ENCODE assay signal across 9 cellular contexts in genomic region chrX:32408389-32408788, GRCh38.
A peak's percentile ranks its signal among the peaks of the same experiment; 100 is the strongest.
DNase-seq lines count a peak whose midpoint lies in the region; ATAC-seq and TF ChIP-seq lines count a peak whose summit lies in the region.
"Had no signal": no experiment of that assay in that cellular context is flagged by ENCODE, and none has a peak within 500 bp of the region (broad histone marks: within the 10 kb centered on the region; RNA-seq: fewer than 3 reads in every experiment).

No MANE protein-coding gene starts in this region.

- peak; percentile 90 for ATAC-seq in GM21576 (IDR thresholded peaks at IDR 0.05; ENCODE audit: unreplicated experiment)
- ATAC-seq in GM19455 (IDR thresholded peaks at IDR 0.05; ENCODE audit: unreplicated experiment) = no peak
- ATAC-seq in effector memory CD8-positive, alpha-beta T cell (replicated peaks) = no peak

- H3K4me3 ChIP-seq in GM06990 (replicated peaks; ENCODE audit: low read depth, low read length) = no peak overlapping the region
- no peak overlapping the region for H3K4me3 ChIP-seq in NT2/D1 (ENCODE audit: insufficient read length, low read depth)

- no peaks in the 10 kb centered on the region for H3K27me3 Mint-ChIP-seq in effector memory CD8-positive, alpha-beta T cell

- peak; percentile 34 for TF ChIP-seq CTCF in GM06990 (IDR thresholded peaks at IDR 0.05; ENCODE audit: insufficient read depth, low read length, poor library complexity, severe bottlenecking)

- no peak for DNase-seq in GM06990 (ENCODE audit: extremely low read depth, insufficient read length)
- peak; percentile 8 for DNase-seq in NT2/D1 (ENCODE audit: low read depth, low spot score)
- DNase-seq in globus pallidus (ENCODE audit: low spot score) = peak; percentile 1
- no peak for DNase-seq in NCI-H146 treated with DMSO at 0.1 percent for 48 hours (lab: John Stamatoyannopoulos, UW; ENCODE audit: unreplicated experiment)
- DNase-seq in AG08395 (ENCODE audit: low spot score) = no peak
- no peak for DNase-seq in effector memory CD8-positive, alpha-beta T cell
- DNase-seq: NCI-H226 had no signal

- H3K27me3 ChIP-seq in GM06990 (replicated peaks; ENCODE audit: control insufficient read depth, insufficient read depth, low read length) (no peaks in the 10 kb centered on the region), NT2/D1 (ENCODE audit: insufficient read depth, insufficient read length) (no peaks in the 10 kb centered on the region)

- H3K9me3 ChIP-seq in NT2/D1 (ENCODE audit: insufficient read depth, low read length) = no peaks in the 10 kb centered on the region

- no peak overlapping the region for H3K4me3 Mint-ChIP-seq in effector memory CD8-positive, alpha-beta T cell

- H3K36me3 Mint-ChIP-seq in effector memory CD8-positive, alpha-beta T cell (ENCODE audit: insufficient read depth) = no peaks in the 10 kb centered on the region

- H3K36me3 ChIP-seq in GM06990 (ENCODE audit: control insufficient read depth, insufficient read depth, low read length) (no peaks in the 10 kb centered on the region), NT2/D1 (ENCODE audit: insufficient read depth, insufficient read length, low read length) (no peaks in the 10 kb centered on the region)

- no peaks in the 10 kb centered on the region for H3K4me1 Mint-ChIP-seq in effector memory CD8-positive, alpha-beta T cell (ENCODE audit: low read depth in 2 of 2)

- no peak overlapping the region for H3K9ac ChIP-seq in NT2/D1 (ENCODE audit: insufficient read length, low read depth)

- H3K9me3 Mint-ChIP-seq in effector memory CD8-positive, alpha-beta T cell = peaks cover 0 to 3% of the 10 kb centered on the region in 2 donors

- no peak overlapping the region for H3K27ac Mint-ChIP-seq in effector memory CD8-positive, alpha-beta T cell

- no peaks in the 10 kb centered on the region for H3K4me1 ChIP-seq in NT2/D1 (ENCODE audit: insufficient read depth, insufficient read length)

Comparison
In these comparisons a context has a peak if more than half of its experiments do, and no peak if none do; other contexts are left out.
1. DNase-seq: peak in NT2/D1 (single experiment) and globus pallidus (single experiment); none in GM06990 (single experiment), NCI-H146 treated with DMSO at 0.1 percent for 48 hours (single experiment), AG08395 (single experiment) and effector memory CD8-positive, alpha-beta T cell (0 of 3).